ENCODE assay signal across 8 cellular contexts in genomic region chr12:10363922-10364838, GRCh38. TPM values are rescaled to one million over a fixed set of nuclear protein-coding genes. Genes with fewer than 3 reads are reported as not detected.
A peak's percentile ranks its signal among the peaks of the same experiment; 100 is the strongest.
DNase-seq lines count a peak whose midpoint lies in the region; ATAC-seq, FAIRE-seq and TF ChIP-seq lines count a peak whose summit lies in the region.

No MANE protein-coding gene starts in this region.

- no peak overlapping the region for H3K4me3 Mint-ChIP-seq in activated CD4-positive, alpha-beta T cell treated with anti-CD3 and anti-CD28 coated beads for 36 hours
- H3K4me3 Mint-ChIP-seq in T-helper 2 cell treated with Interferon-gamma antibody and Interleukin-4, amounts not matched to agents 5 μg/mL and 100 μg/mL, for 36 hours, result no peak overlapping the region
- H3K4me3 Mint-ChIP-seq in endodermal cell, result no peak overlapping the region

- H3K27ac Mint-ChIP-seq in activated CD4-positive, alpha-beta T cell treated with anti-CD3 and anti-CD28 coated beads for 36 hours, result no peak overlapping the region
- H3K27ac Mint-ChIP-seq in T-helper 2 cell treated with Interferon-gamma antibody and Interleukin-4, amounts not matched to agents 5 μg/mL and 100 μg/mL, for 36 hours, result no peak overlapping the region
- H3K27ac Mint-ChIP-seq in endodermal cell, result no peak overlapping the region

- POLR2A ChIA-PET in activated CD4-positive, alpha-beta T cell treated with anti-CD3 and anti-CD28 coated beads for 36 hours (lab: Charles Lee), result interaction anchor here (0.6 to 1.7 kb wide), 2 partner anchors 43 to 151 kb away, joined by 4 read pairs; no protein-coding TSS in a partner anchor

- FAIRE-seq in urothelium cell line (lab: Jason Lieb, UNC), result peak; percentile 85

- peak overlapping the region; percentile 64 for H3K4me3 ChIP-seq in Jurkat, Clone E6-1 (ENCODE audit: low read length)
- peak overlapping the region; percentile 77 for H3K4me3 ChIP-seq in endodermal cell (ENCODE audit: low read length)
- H3K4me3 ChIP-seq in mesendoderm (ENCODE audit: low read length), result no peak overlapping the region

- H3K18ac ChIP-seq in mesendoderm (ENCODE audit: low read length), result peak overlapping the region; percentile 31

- H3K27ac ChIP-seq in endodermal cell (ENCODE audit: low read depth, low read length), result no peak overlapping the region
- peak overlapping the region; percentile 51 for H3K27ac ChIP-seq in mesendoderm (ENCODE audit: low read depth, low read length)

- no peak overlapping the region for H3K23ac ChIP-seq in mesendoderm (ENCODE audit: low read length)

- H3K27me3 ChIP-seq in endodermal cell (ENCODE audit: control insufficient read depth, insufficient read depth, low read length, poor library complexity, severe bottlenecking) (peaks cover 30% of the 10 kb centered on the region), mesendoderm (ENCODE audit: insufficient read depth, low read length, poor library complexity) (no peaks in the 10 kb centered on the region)

- no peak for TF ChIP-seq CTCF in endodermal cell (conservative IDR thresholded peaks at IDR 0.05)

- peak overlapping the region; percentile 84 for H3K56ac ChIP-seq in mesendoderm (ENCODE audit: low read length)

- peak overlapping the region; percentile 12 for H3K4me2 ChIP-seq in mesendoderm (ENCODE audit: low read length)

- peaks cover 4% of the 10 kb centered on the region for H3K4me1 Mint-ChIP-seq in activated CD4-positive, alpha-beta T cell treated with anti-CD3 and anti-CD28 coated beads for 36 hours
- H3K4me1 Mint-ChIP-seq in T-helper 2 cell treated with Interferon-gamma antibody and Interleukin-4, amounts not matched to agents 5 μg/mL and 100 μg/mL, for 36 hours (ENCODE audit: low read depth), result peaks cover 4% of the 10 kb centered on the region
- peaks cover 10% of the 10 kb centered on the region for H3K4me1 Mint-ChIP-seq in endodermal cell

- H2BK120ac ChIP-seq in mesendoderm (ENCODE audit: low read depth, low read length), result no peak overlapping the region

- H3K9me3 Mint-ChIP-seq in activated CD4-positive, alpha-beta T cell treated with anti-CD3 and anti-CD28 coated beads for 36 hours (ENCODE audit: low read depth), result peaks cover 4% of the 10 kb centered on the region
- peaks cover 4% of the 10 kb centered on the region for H3K9me3 Mint-ChIP-seq in T-helper 2 cell treated with Interferon-gamma antibody and Interleukin-4, amounts not matched to agents 5 μg/mL and 100 μg/mL, for 36 hours
- H3K9me3 Mint-ChIP-seq in endodermal cell, result peaks cover 41% of the 10 kb centered on the region

- H3K79me2 ChIP-seq in mesendoderm (ENCODE audit: control insufficient read depth, insufficient read depth, low read length), result no peaks in the 10 kb centered on the region

- peaks cover 2% of the 10 kb centered on the region for H3K36me3 Mint-ChIP-seq in activated CD4-positive, alpha-beta T cell treated with anti-CD3 and anti-CD28 coated beads for 36 hours (ENCODE audit: low read depth)
- no peaks in the 10 kb centered on the region for H3K36me3 Mint-ChIP-seq in T-helper 2 cell treated with Interferon-gamma antibody and Interleukin-4, amounts not matched to agents 5 μg/mL and 100 μg/mL, for 36 hours (ENCODE audit: low read depth)
- H3K36me3 Mint-ChIP-seq in endodermal cell (ENCODE audit: low read depth), result peaks cover 26% of the 10 kb centered on the region

- no peaks in the 10 kb centered on the region for H3K36me3 ChIP-seq in endodermal cell (ENCODE audit: control insufficient read depth, insufficient read depth, low read length)
- no peaks in the 10 kb centered on the region for H3K36me3 ChIP-seq in mesendoderm (ENCODE audit: control insufficient read depth, insufficient read depth, low read length)

- H3K27me3 Mint-ChIP-seq in activated CD4-positive, alpha-beta T cell treated with anti-CD3 and anti-CD28 coated beads for 36 hours, result no peaks in the 10 kb centered on the region
- peaks cover 11% of the 10 kb centered on the region for H3K27me3 Mint-ChIP-seq in T-helper 2 cell treated with Interferon-gamma antibody and Interleukin-4, amounts not matched to agents 5 μg/mL and 100 μg/mL, for 36 hours (ENCODE audit: low read depth)
- no peaks in the 10 kb centered on the region for H3K27me3 Mint-ChIP-seq in endodermal cell (ENCODE audit: insufficient read depth)

- H3K9ac ChIP-seq in endodermal cell (ENCODE audit: extremely low read depth, low read length, poor library complexity, severe bottlenecking), result no peak overlapping the region
- peak overlapping the region; percentile 53 for H3K9ac ChIP-seq in mesendoderm (ENCODE audit: low read length)

- H4K5ac ChIP-seq in mesendoderm (ENCODE audit: low read length), result no peak overlapping the region

- H4K8ac ChIP-seq in mesendoderm (ENCODE audit: low read depth, low read length), result no peak overlapping the region

- intact Hi-C loops in activated CD4-positive, alpha-beta T cell treated with anti-CD3 and anti-CD28 coated beads for 36 hours (cut with DNase I, micrococcal nuclease), result loop anchor here in 1 of 2 experiments (1.0 to 10.0 kb wide), 3 partner anchors 43 to 619 kb away; no protein-coding TSS in a partner anchor

- peak; percentile 38 for DNase-seq in activated CD4-positive, alpha-beta T cell treated with anti-CD3 and anti-CD28 coated beads for 36 hours
- DNase-seq in activated CD4-positive, alpha-beta T cell treated with anti-CD3 and anti-CD28 coated beads, Interleukin-2, amount 50 U/mL, for 1 hour, result no peak
- no peak for DNase-seq in Jurkat, Clone E6-1 (ENCODE audit: low read depth, low spot score)
- peak; percentile 30 for DNase-seq in T-helper 2 cell treated with Interferon-gamma antibody and Interleukin-4, amounts not matched to agents 5 μg/mL and 100 μg/mL, for 36 hours (ENCODE audit: low spot score)
- peak; percentile 80 for DNase-seq in endodermal cell
- peak; percentile 63 for DNase-seq in mesendoderm
- DNase-seq in urothelium cell line (ENCODE audit: low spot score), result peak; percentile 54

- CTCF ChIA-PET in activated CD4-positive, alpha-beta T cell treated with anti-CD3 and anti-CD28 coated beads for 36 hours (lab: Charles Lee), result interaction anchor here (0.6 to 1.2 kb wide), 3 partner anchors 8 to 154 kb away, joined by 3 read pairs; no protein-coding TSS in a partner anchor

- H3K4me1 ChIP-seq in endodermal cell (ENCODE audit: control insufficient read depth, insufficient read depth, low read length), result peaks cover 8% of the 10 kb centered on the region
- peaks cover 12% of the 10 kb centered on the region for H3K4me1 ChIP-seq in mesendoderm (ENCODE audit: control insufficient read depth, low read depth, low read length)

- H3K79me1 ChIP-seq in mesendoderm (ENCODE audit: low read length), result no peaks in the 10 kb centered on the region

- no peak overlapping the region for H2BK15ac ChIP-seq in mesendoderm (replicated peaks; ENCODE audit: low read depth)

- peak; percentile 63 for ATAC-seq in activated CD4-positive, alpha-beta T cell treated with anti-CD3 and anti-CD28 coated beads for 36 hours
- peak; percentile 92 for ATAC-seq in GM21786 (IDR thresholded peaks at IDR 0.05; ENCODE audit: unreplicated experiment)

- 29 to 56% methylated on average over 11 to 19 of the region's 19 CpGs for WGBS in endodermal cell (ENCODE audit: insufficient coverage in 1 of 2, insufficient read length in 1 of 2), 2 experiments
- no CpG with 5 or more reads among the region's 19 CpGs for WGBS in mesendoderm (ENCODE audit: extremely low coverage, insufficient coverage, low lambda C conversion rate)

- H2AK5ac ChIP-seq in mesendoderm (ENCODE audit: low read length), result no peak overlapping the region

- H3K4ac ChIP-seq in mesendoderm (ENCODE audit: low read depth, low read length), result peak overlapping the region; percentile 44

- peak overlapping the region; percentile 68 for H2BK5ac ChIP-seq in mesendoderm (ENCODE audit: low read length)

- peaks cover 40% of the 10 kb centered on the region for H3K9me3 ChIP-seq in endodermal cell (ENCODE audit: control insufficient read depth, low read length)

RNA-seq across cellular contexts. Expression of gene KLRK1, which starts 25.7 kb away (rescaled TPM):
- not detected for total RNA-seq in activated CD4-positive, alpha-beta T cell treated with anti-CD3 and anti-CD28 coated beads for 36 hours
- not detected for polyA plus RNA-seq in Jurkat, Clone E6-1 (2012; ENCODE audit: insufficient read depth, insufficient read length)
- total RNA-seq in endodermal cell, result under 1 TPM in 1 of 2 donors, not detected in 1; 0.24 TPM
- not detected for polyA plus RNA-seq in endodermal cell (2013, experiment 1 of 2)
- not detected for polyA plus RNA-seq in endodermal cell (2013, experiment 2 of 2)
- 0.08 TPM for polyA plus RNA-seq in mesendoderm (2013, experiment 1 of 2)
- not detected for polyA plus RNA-seq in mesendoderm (2013, experiment 2 of 2)

RNA-seq across cellular contexts. Expression of gene KLRC4, which starts 45.4 kb away (rescaled TPM):
- not detected for total RNA-seq in activated CD4-positive, alpha-beta T cell treated with anti-CD3 and anti-CD28 coated beads for 36 hours
- polyA plus RNA-seq in Jurkat, Clone E6-1 (2012; ENCODE audit: insufficient read depth, insufficient read length), result not detected
- total RNA-seq in endodermal cell, result not detected
- polyA plus RNA-seq in endodermal cell (2013, experiment 1 of 2), result not detected
- polyA plus RNA-seq in endodermal cell (2013, experiment 2 of 2), result not detected
- not detected for polyA plus RNA-seq in mesendoderm (2013, experiment 1 of 2)
- polyA plus RNA-seq in mesendoderm (2013, experiment 2 of 2), result not detected

RNA-seq across cellular contexts. Expression of gene KLRC3, which starts 56.2 kb away (rescaled TPM):
- not detected for total RNA-seq in activated CD4-positive, alpha-beta T cell treated with anti-CD3 and anti-CD28 coated beads for 36 hours
- polyA plus RNA-seq in Jurkat, Clone E6-1 (2012; ENCODE audit: insufficient read depth, insufficient read length), result not detected
- total RNA-seq in endodermal cell, result not detected
- polyA plus RNA-seq in endodermal cell (2013, experiment 1 of 2), result not detected
- polyA plus RNA-seq in endodermal cell (2013, experiment 2 of 2), result not detected
- not detected for polyA plus RNA-seq in mesendoderm (2013, experiment 1 of 2)
- polyA plus RNA-seq in mesendoderm (2013, experiment 2 of 2), result not detected

RNA-seq across cellular contexts. Expression of gene KLRD1, which starts 56.5 kb away (rescaled TPM):
- total RNA-seq in activated CD4-positive, alpha-beta T cell treated with anti-CD3 and anti-CD28 coated beads for 36 hours, result under 1 TPM; 0.05 to 0.28 TPM
- not detected for polyA plus RNA-seq in Jurkat, Clone E6-1 (2012; ENCODE audit: insufficient read depth, insufficient read length)
- 1 to 10 TPM in 1 of 2 donors, under 1 TPM in 1; 0.59 to 2.2 TPM for total RNA-seq in endodermal cell
- 0.89 TPM for polyA plus RNA-seq in endodermal cell (2013, experiment 1 of 2)
- 0.04 TPM for polyA plus RNA-seq in endodermal cell (2013, experiment 2 of 2)
- polyA plus RNA-seq in mesendoderm (2013, experiment 1 of 2), result under 0.01 TPM
- polyA plus RNA-seq in mesendoderm (2013, experiment 2 of 2), result not detected

Comparison
In these comparisons a context has a peak if more than half of its experiments do, and no peak if none do; other contexts are left out.
1. DNase-seq: peak in activated CD4-positive, alpha-beta T cell treated with anti-CD3 and anti-CD28 coated beads for 36 hours (single experiment), T-helper 2 cell treated with Interferon-gamma antibody and Interleukin-4, amounts not matched to agents 5 μg/mL and 100 μg/mL, for 36 hours (single experiment), endodermal cell (single experiment), mesendoderm (single experiment) and urothelium cell line (single experiment); none in activated CD4-positive, alpha-beta T cell treated with anti-CD3 and anti-CD28 coated beads, Interleukin-2, amount 50 U/mL, for 1 hour (single experiment) and Jurkat, Clone E6-1 (single experiment).